18 cellular contexts compared by ENCODE assay signal in genomic region chr7:80597875-80598274, GRCh38. TPM values are rescaled to one million over a fixed set of nuclear protein-coding genes. Genes with fewer than 3 reads are reported as not detected.
DNase-seq lines count a peak whose midpoint lies in the region; ATAC-seq, FAIRE-seq and TF ChIP-seq lines count a peak whose summit lies in the region.
"Had no signal": no experiment of that assay in that cellular context is flagged by ENCODE, and none has a peak within 500 bp of the region (broad histone marks: within the 10 kb centered on the region; RNA-seq: fewer than 3 reads in every experiment).

No MANE protein-coding gene starts in this region.

- peak; percentile 95 for ATAC-seq in PC-3
- no peak for ATAC-seq in lower lobe of right lung
- no peak for ATAC-seq in GM18909 (IDR thresholded peaks at IDR 0.05; ENCODE audit: poor library complexity, unreplicated experiment)
- ATAC-seq: A549; CD8-positive, alpha-beta T cell had no signal

- no peak overlapping the region; the same call in 1 of the 2 replicates for H3K4me2 ChIP-seq in PC-3 (ENCODE audit: low read length)
- H3K4me2 ChIP-seq: A549 had no signal

- no peaks in the 10 kb centered on the region for H4K20me1 ChIP-seq in PC-3 (ENCODE audit: low read length)

- H3K4me1 ChIP-seq in PC-3 (ENCODE audit: insufficient read depth, low read length) (0 out of 2 replicates have a peak, but pooled peaks cover 15% of the 10 kb centered on the region), lower lobe of right lung (peaks cover 21% of the 10 kb centered on the region), skeletal muscle tissue (ENCODE audit: control insufficient read depth in 3 of 3, insufficient read depth in 3 of 3, low read length in 3 of 3) (peaks cover 4 to 12% (median 9%) of the 10 kb centered on the region in 3 donors)

- POLR2A ChIA-PET in PC-3 (lab: Charles Lee; ENCODE audit: unreplicated experiment) = interaction anchor here (0.6 to 0.7 kb wide), 2 partner anchors 68 to 305 kb away, joined by 3 read pairs; no protein-coding TSS in a partner anchor

- DNase-seq in MG63 = peak; percentile 5
- peak; percentile 54 for DNase-seq in PC-3
- no peak for DNase-seq in lower lobe of right lung
- no peak for DNase-seq in HTR-8/SVneo (ENCODE audit: insufficient read length, low spot score)
- no peak for DNase-seq in urothelium cell line (ENCODE audit: low spot score)
- DNase-seq: CD8-positive, alpha-beta T cell; COR-L47; DMS153; DMS79 treated with DMSO at 0.1 percent for 48 hours; EL; GOT3; H9 had no signal

- H3K27ac ChIP-seq in PC-3 (ENCODE audit: low read length) = no peak overlapping the region
- H3K27ac ChIP-seq in lower lobe of right lung = peak overlapping the region; percentile 21
- peak overlapping the region; percentile 3 for H3K27ac ChIP-seq in skeletal muscle tissue (ENCODE audit: low read depth, low read length)
- H3K27ac ChIP-seq: A549 had no signal

- H3K79me2 ChIP-seq in PC-3 (ENCODE audit: low read length) = no peaks in the 10 kb centered on the region

- H3F3A ChIP-seq in PC-3 (ENCODE audit: low read length, unreplicated experiment) = peaks cover 4% of the 10 kb centered on the region

- intact Hi-C loops in PC-3 (cut with micrococcal nuclease) (loop anchor here (5.0 kb wide), 1 partner anchor 44 kb away; no protein-coding TSS in a partner anchor), lower lobe of right lung (cut with DNase I) (no loop called here)

- no peak overlapping the region for H3K4me3 ChIP-seq in MG63
- H3K4me3 ChIP-seq in PC-3 (ENCODE audit: low read length) = no peak overlapping the region
- H3K4me3 ChIP-seq in lower lobe of right lung = no peak overlapping the region
- H3K4me3 ChIP-seq in skeletal muscle tissue (ENCODE audit: low read length in 3 of 3) = no peak overlapping the region
- H3K4me3 ChIP-seq: A549 had no signal

- H3K9me3 ChIP-seq in MG63 (no peaks in the 10 kb centered on the region), PC-3 (ENCODE audit: low read length) (no peaks in the 10 kb centered on the region), lower lobe of right lung (no peaks in the 10 kb centered on the region), skeletal muscle tissue (ENCODE audit: control insufficient read depth in 3 of 3, low read length in 3 of 3) (no peaks in the 10 kb centered on the region)
- H3K9me3 ChIP-seq: A549 had no signal

- no peak for FAIRE-seq in HTR-8/SVneo (lab: Jason Lieb, UNC)
- no peak for FAIRE-seq in urothelium cell line (lab: Jason Lieb, UNC)
- FAIRE-seq: D721Med, G401.6, GM12891 had no signal

- H3K36me3 ChIP-seq in MG63 = no peaks in the 10 kb centered on the region
- no peaks in the 10 kb centered on the region for H3K36me3 ChIP-seq in PC-3 (ENCODE audit: low read depth, low read length)
- no peaks in the 10 kb centered on the region for H3K36me3 ChIP-seq in lower lobe of right lung
- no peaks in the 10 kb centered on the region for H3K36me3 ChIP-seq in skeletal muscle tissue (ENCODE audit: control insufficient read depth in 3 of 3, insufficient read depth in 3 of 3, low read length in 3 of 3)

- H3K27me3 ChIP-seq in MG63 (no peaks in the 10 kb centered on the region), PC-3 (ENCODE audit: low read length) (no peaks in the 10 kb centered on the region), lower lobe of right lung (ENCODE audit: low read depth) (no peaks in the 10 kb centered on the region), skeletal muscle tissue (ENCODE audit: control insufficient read depth in 3 of 3, insufficient read depth in 3 of 3, low read length in 3 of 3) (no peaks in the 10 kb centered on the region)

- H3K9me2 ChIP-seq in PC-3 (replicated peaks; ENCODE audit: low read length) = no peaks in the 10 kb centered on the region

- H2AFZ ChIP-seq in PC-3 (ENCODE audit: low read length) = no peak overlapping the region

- CTCF ChIA-PET in PC-3 (lab: Charles Lee) = interaction anchor here (0.5 to 0.6 kb wide), 3 partner anchors 10 to 866 kb away, joined by 3 to 5 read pairs (median 3); no protein-coding TSS in a partner anchor

- TF ChIP-seq CTCF in PC-3 (conservative IDR thresholded peaks at IDR 0.05; ENCODE audit: low read depth, low read length) (no peak), lower lobe of right lung (IDR thresholded peaks at IDR 0.05) (no peak)

- BruUV-seq in PC-3 (replicated peaks; lab: Mats Ljungman, UMichigan) = no TSS peak

- H3K9ac ChIP-seq in PC-3 (ENCODE audit: low read length) = no peak overlapping the region
- H3K9ac ChIP-seq in skeletal muscle tissue (ENCODE audit: low read depth in 1 of 3, low read length in 3 of 3) = no peak overlapping the region

RNA-seq across cellular contexts. Expression of gene CD36, which starts 40.6 kb away (rescaled TPM):
- not detected in 2 replicates for total RNA-seq in MG63 (2014; rRNA removed; shearing (Covaris generic); ENCODE audit: low replicate concordance)
- total RNA-seq in PC-3 (2014; rRNA removed) (not detected in 2 replicates), lower lobe of right lung (141 TPM), skeletal muscle tissue (533 TPM)

Comparison
In these comparisons a context has a peak if more than half of its experiments do, and no peak if none do; other contexts are left out.
1. DNase-seq: peak in MG63 (single experiment) and PC-3 (single experiment); none in lower lobe of right lung (single experiment), HTR-8/SVneo (single experiment) and urothelium cell line (single experiment).
2. RNA of gene CD36, which starts 40.6 kb away (total RNA-seq): 533 TPM in skeletal muscle tissue (single experiment) and 141 TPM in lower lobe of right lung (single experiment); not detected in MG63 and not detected in PC-3; every median in the first group is over 100 times any median in the second.